8 cellular contexts compared by ENCODE assay signal in the genomic region with DNA sequence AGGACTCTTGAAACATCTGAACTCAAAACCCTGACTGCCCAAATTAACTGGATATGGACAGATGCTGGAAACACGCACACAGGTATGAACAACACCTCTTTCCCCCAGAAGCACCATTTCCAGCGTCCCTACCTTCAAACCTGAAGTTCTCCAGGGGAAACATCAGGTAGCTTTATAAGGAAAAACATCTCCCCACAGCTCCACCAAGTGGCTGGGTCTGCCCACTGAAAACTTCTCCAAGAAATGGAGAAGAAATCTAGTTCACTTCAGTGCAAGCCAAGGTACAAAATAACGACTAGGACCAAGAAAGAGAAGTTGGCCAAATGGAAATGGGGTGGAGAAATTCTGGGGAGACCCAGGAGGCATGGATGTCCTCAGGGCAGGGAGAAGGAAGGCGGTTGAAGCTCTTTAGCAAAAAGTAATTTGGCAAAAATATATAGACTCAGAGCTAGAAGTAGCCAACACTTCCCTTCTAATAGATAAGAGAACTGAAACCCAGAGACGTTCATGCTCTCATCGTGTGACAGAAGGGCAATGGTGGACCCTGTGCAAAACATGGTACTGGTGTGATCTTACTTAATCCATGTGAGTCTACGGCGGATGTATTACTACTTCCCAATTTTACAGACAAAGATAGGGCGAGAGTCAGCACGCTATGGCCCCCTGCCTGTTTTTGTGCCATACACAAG. TPM values are rescaled to one million over a fixed set of nuclear protein-coding genes. Genes with fewer than 3 reads are reported as not detected.
DNase-seq lines count a peak whose midpoint lies in the region; ATAC-seq, FAIRE-seq and TF ChIP-seq lines count a peak whose summit lies in the region.

No MANE protein-coding gene starts in this region.

- H3K4me1 ChIP-seq in esophagus muscularis mucosa = peaks cover 7 to 30% (median 15%) of the 10 kb centered on the region in 4 donors

- no peak for ATAC-seq in GM21723 (IDR thresholded peaks at IDR 0.05; ENCODE audit: unreplicated experiment)
- ATAC-seq in activated naive CD4-positive, alpha-beta T cell treated with anti-CD3 and anti-CD28 coated beads, Interleukin-2, amount 50 U/mL, for 72 hours = no peak

- H3K9me3 Mint-ChIP-seq in activated naive CD4-positive, alpha-beta T cell treated with anti-CD3 and anti-CD28 coated beads, Interleukin-2, amount 50 U/mL, for 72 hours = no peaks in the 10 kb centered on the region

- WGBS in esophagus muscularis mucosa = 69% methylated on average over 10 of the region's 10 CpGs

- H3K27ac Mint-ChIP-seq in activated naive CD4-positive, alpha-beta T cell treated with anti-CD3 and anti-CD28 coated beads, Interleukin-2, amount 50 U/mL, for 72 hours = no peak overlapping the region

- intact Hi-C loops in esophagus muscularis mucosa (cut with DNase I) = no loop called here

- TF ChIP-seq CTCF in GM12872 (IDR thresholded peaks at IDR 0.05; ENCODE audit: insufficient read depth, low read depth, low read length) (peak; percentile 50), esophagus muscularis mucosa (IDR thresholded peaks at IDR 0.05) (peak; percentile 47 to 63 (median 50))

- peak; percentile 76 for DNase-seq in NOMO-1 treated with dmso at 0.1 percent for 144 hours (lab: John Stamatoyannopoulos, UW; ENCODE audit: unreplicated experiment)
- DNase-seq in esophagus muscularis mucosa (ENCODE audit: extremely low spot score) = no peak
- peak; percentile 36 for DNase-seq in putamen (ENCODE audit: low spot score)
- DNase-seq in activated CD4-positive, CD25-positive, alpha-beta regulatory T cell treated with anti-CD3 and anti-CD28 coated beads, Interleukin-2, amount 50 U/mL, for 72 hours = no peak
- DNase-seq in activated naive CD4-positive, alpha-beta T cell treated with anti-CD3 and anti-CD28 coated beads, Interleukin-2, amount 50 U/mL, for 72 hours (ENCODE audit: low spot score in 2 of 2) = no peak
- DNase-seq in HTR-8/SVneo (ENCODE audit: insufficient read length, low spot score) = no peak

- no peak overlapping the region for H3K27ac ChIP-seq in esophagus muscularis mucosa (replicated peaks in 1 of 4)

- no peaks in the 10 kb centered on the region for H3K36me3 ChIP-seq in esophagus muscularis mucosa

- H3K9me3 ChIP-seq in esophagus muscularis mucosa = no peaks in the 10 kb centered on the region

- no peak for TF ChIP-seq EP300 in esophagus muscularis mucosa (IDR thresholded peaks at IDR 0.05)

- H3K36me3 Mint-ChIP-seq in activated naive CD4-positive, alpha-beta T cell treated with anti-CD3 and anti-CD28 coated beads, Interleukin-2, amount 50 U/mL, for 72 hours = no peaks in the 10 kb centered on the region

- no peak for FAIRE-seq in HTR-8/SVneo (lab: Jason Lieb, UNC)

- no peak overlapping the region for H3K4me3 ChIP-seq in esophagus muscularis mucosa

- H3K27me3 ChIP-seq in esophagus muscularis mucosa = no peaks in the 10 kb centered on the region

- TF ChIP-seq POLR2A in esophagus muscularis mucosa (IDR thresholded peaks at IDR 0.05; ENCODE audit: low read depth) = no peak

RNA-seq across cellular contexts. Expression of gene NUAK1, which starts 10.5 kb away (rescaled TPM):
- total RNA-seq in esophagus muscularis mucosa = 10 to 100 TPM in 2 of 4 donors, 1 to 10 TPM in 2; 7.1 to 19.8 (median 10.7) TPM
- not detected for total RNA-seq in activated naive CD4-positive, alpha-beta T cell treated with anti-CD3 and anti-CD28 coated beads, Interleukin-2, amount 50 U/mL, for 72 hours

Comparison
In these comparisons a context has a peak if more than half of its experiments do, and no peak if none do; other contexts are left out.
1. DNase-seq: peak in NOMO-1 treated with dmso at 0.1 percent for 144 hours (single experiment) and putamen (single experiment); none in esophagus muscularis mucosa (single experiment), activated CD4-positive, CD25-positive, alpha-beta regulatory T cell treated with anti-CD3 and anti-CD28 coated beads, Interleukin-2, amount 50 U/mL, for 72 hours (single experiment), activated naive CD4-positive, alpha-beta T cell treated with anti-CD3 and anti-CD28 coated beads, Interleukin-2, amount 50 U/mL, for 72 hours (0 of 2) and HTR-8/SVneo (single experiment).
2. RNA of gene NUAK1, which starts 10.5 kb away (total RNA-seq): 7.1 to 19.8 TPM in esophagus muscularis mucosa; not detected in activated naive CD4-positive, alpha-beta T cell treated with anti-CD3 and anti-CD28 coated beads, Interleukin-2, amount 50 U/mL, for 72 hours; every median in the first group is over 4 times any median in the second.